ENCODE assay signal across 29 cellular contexts in genomic region chr2:50901510-50901909, GRCh38.
"Had no signal": no experiment of that assay in that cellular context is flagged by ENCODE, and none has a peak within 500 bp of the region (broad histone marks: within the 10 kb centered on the region; RNA-seq: fewer than 3 reads in every experiment).

No MANE protein-coding gene starts in this region.

- H3K27ac ChIP-seq: stomach, suprapubic skin, testis, thoracic aorta, thyroid gland, tibial artery, tibial nerve, transverse colon, upper lobe of left lung, upper lobe of right lung, uterus, vagina had no signal

- H3K9me3 Mint-ChIP-seq: type B pancreatic cell had no signal

- H3K27me3 Mint-ChIP-seq: stimulated activated memory B cell treated with anti-CD40 and anti-IgM and Interleukin-4, amounts not matched to agents 10 μg/mL and 1 μg/mL and 100 μg/mL, for 72 hours; stimulated activated naive B cell treated with anti-CD40 and anti-IgM and Interleukin-4, amounts not matched to agents 10 μg/mL and 1 μg/mL and 100 μg/mL, for 72 hours; stimulated activated naive CD8-positive, alpha-beta T cell treated with anti-CD3 and anti-CD28 coated beads, Interleukin-15, amount 100 ng/mL, for 72 hours; stimulated activated naive CD8-positive, alpha-beta T cell treated with anti-CD3 and anti-CD28 coated beads, Interleukin-15, Interleukin-2, amounts not matched to agents 100 ng/mL and 50 ng/mL, for 24 hours had no signal

- ATAC-seq: stimulated activated effector memory CD8-positive, alpha-beta T cell treated with anti-CD3 and anti-CD28 coated beads, Interleukin-12 subunit alpha, Interleukin-12 subunit beta, amount 100 ng/mL, for 72 hours; stimulated activated memory B cell treated with anti-CD40 and anti-IgM and Interleukin-4, amounts not matched to agents 10 μg/mL and 1 μg/mL and 100 μg/mL, for 72 hours; stimulated activated naive B cell treated with anti-CD40 and anti-IgM and Interleukin-4, amounts not matched to agents 10 μg/mL and 1 μg/mL and 100 μg/mL, for 72 hours; stimulated activated naive CD8-positive, alpha-beta T cell treated with anti-CD3 and anti-CD28 coated beads, Interleukin-15, amount 100 ng/mL, for 72 hours; stimulated activated naive CD8-positive, alpha-beta T cell treated with anti-CD3 and anti-CD28 coated beads, Interleukin-15, Interleukin-2, amounts not matched to agents 100 U/mL and 50 U/mL, for 24 hours; upper lobe of right lung had no signal

- DNase-seq: stimulated activated CD4-positive, alpha-beta T cell treated with anti-CD3 and anti-CD28 coated beads, Interleukin-2, amount 100 ng/mL, for 48 hours; stimulated activated CD4-positive, alpha-beta T cell treated with anti-CD3 and anti-CD28 coated beads, Interleukin-4, amount 100 ng/mL, for 1 hour; stimulated activated CD4-positive, alpha-beta T cell treated with anti-CD3 and anti-CD28 coated beads, Interleukin-4, amount 100 ng/mL, for 24 hours; stimulated activated CD4-positive, alpha-beta T cell treated with anti-CD3 and anti-CD28 coated beads, Interleukin-4, amount 100 ng/mL, for 4 hours; stimulated activated CD8-positive, alpha-beta memory T cell treated with anti-CD3 and anti-CD28 coated beads, Interleukin-4, amount 100 ng/mL, for 48 hours; stimulated activated naive B cell treated with anti-CD40 and anti-IgM and Interleukin-4, amounts not matched to agents 10 μg/mL and 1 μg/mL and 100 μg/mL, for 72 hours; stimulated activated naive CD4-positive, alpha-beta T cell; stimulated activated naive CD4-positive, alpha-beta T cell treated with Interleukin-2 at 50 U/mL for 16 hours; stimulated activated naive CD8-positive, alpha-beta T cell treated with anti-CD3 and anti-CD28 coated beads, Interleukin-15, amount 100 ng/mL, for 72 hours; stimulated activated naive CD8-positive, alpha-beta T cell treated with anti-CD3 and anti-CD28 coated beads, Interleukin-15, Interleukin-2, amounts not matched to agents 100 U/mL and 50 U/mL, for 24 hours; stomach; substantia nigra; testis; thyroid gland; tibial artery; transverse colon; trophoblast cell; upper lobe of left lung; upper lobe of right lung; uterus had no signal

- H3K27me3 ChIP-seq: stomach, suprapubic skin, testis, thyroid gland, tibial artery, tibial nerve, transverse colon, upper lobe of left lung, upper lobe of right lung, uterus, vagina had no signal

- H3K36me3 ChIP-seq: stomach, suprapubic skin, thoracic aorta, thyroid gland, tibial artery, transverse colon, upper lobe of left lung, upper lobe of right lung, uterus, vagina had no signal

- FAIRE-seq: urothelium cell line had no signal

- H3K4me1 ChIP-seq: stomach, suprapubic skin, testis, thyroid gland, tibial artery, tibial nerve, transverse colon, upper lobe of left lung, upper lobe of right lung, uterus, vagina had no signal

- H3K9me3 ChIP-seq: suprapubic skin, testis, thoracic aorta, thyroid gland, transverse colon, upper lobe of left lung, upper lobe of right lung, uterus, vagina had no signal

- H3K36me3 Mint-ChIP-seq: stimulated activated effector memory CD8-positive, alpha-beta T cell treated with anti-CD3 and anti-CD28 coated beads, Interleukin-12 subunit alpha, Interleukin-12 subunit beta, amount 100 ng/mL, for 72 hours; stimulated activated memory B cell treated with anti-CD40 and anti-IgM and Interleukin-4, amounts not matched to agents 10 μg/mL and 1 μg/mL and 100 μg/mL, for 72 hours; stimulated activated naive B cell treated with anti-CD40 and anti-IgM and Interleukin-4, amounts not matched to agents 10 μg/mL and 1 μg/mL and 100 μg/mL, for 72 hours; type B pancreatic cell had no signal

- H3K27ac Mint-ChIP-seq: stimulated activated effector memory CD8-positive, alpha-beta T cell treated with anti-CD3 and anti-CD28 coated beads, Interleukin-12 subunit alpha, Interleukin-12 subunit beta, amount 100 ng/mL, for 72 hours; stimulated activated memory B cell treated with anti-CD40 and anti-IgM and Interleukin-4, amounts not matched to agents 10 μg/mL and 1 μg/mL and 100 μg/mL, for 72 hours; stimulated activated naive B cell treated with anti-CD40 and anti-IgM and Interleukin-4, amounts not matched to agents 10 μg/mL and 1 μg/mL and 100 μg/mL, for 72 hours; stimulated activated naive CD8-positive, alpha-beta T cell treated with anti-CD3 and anti-CD28 coated beads, Interleukin-15, amount 100 ng/mL, for 72 hours; stimulated activated naive CD8-positive, alpha-beta T cell treated with anti-CD3 and anti-CD28 coated beads, Interleukin-15, Interleukin-2, amounts not matched to agents 100 ng/mL and 50 ng/mL, for 24 hours; type B pancreatic cell had no signal

- H3K4me3 Mint-ChIP-seq: stimulated activated effector memory CD8-positive, alpha-beta T cell treated with anti-CD3 and anti-CD28 coated beads, Interleukin-12 subunit alpha, Interleukin-12 subunit beta, amount 100 ng/mL, for 72 hours; stimulated activated memory B cell treated with anti-CD40 and anti-IgM and Interleukin-4, amounts not matched to agents 10 μg/mL and 1 μg/mL and 100 μg/mL, for 72 hours; stimulated activated naive B cell treated with anti-CD40 and anti-IgM and Interleukin-4, amounts not matched to agents 10 μg/mL and 1 μg/mL and 100 μg/mL, for 72 hours; stimulated activated naive CD8-positive, alpha-beta T cell treated with anti-CD3 and anti-CD28 coated beads, Interleukin-15, amount 100 ng/mL, for 72 hours; stimulated activated naive CD8-positive, alpha-beta T cell treated with anti-CD3 and anti-CD28 coated beads, Interleukin-15, Interleukin-2, amounts not matched to agents 100 ng/mL and 50 ng/mL, for 24 hours; type B pancreatic cell had no signal

- H3K4me1 Mint-ChIP-seq: stimulated activated effector memory CD8-positive, alpha-beta T cell treated with anti-CD3 and anti-CD28 coated beads, Interleukin-12 subunit alpha, Interleukin-12 subunit beta, amount 100 ng/mL, for 72 hours; stimulated activated memory B cell treated with anti-CD40 and anti-IgM and Interleukin-4, amounts not matched to agents 10 μg/mL and 1 μg/mL and 100 μg/mL, for 72 hours; stimulated activated naive B cell treated with anti-CD40 and anti-IgM and Interleukin-4, amounts not matched to agents 10 μg/mL and 1 μg/mL and 100 μg/mL, for 72 hours; stimulated activated naive CD8-positive, alpha-beta T cell treated with anti-CD3 and anti-CD28 coated beads, Interleukin-15, amount 100 ng/mL, for 72 hours had no signal

- H3K4me3 ChIP-seq: stomach, suprapubic skin, testis, thoracic aorta, thyroid gland, tibial artery, tibial nerve, transverse colon, upper lobe of left lung, upper lobe of right lung, uterus, vagina had no signal
